Comparison of ENCODE assay signal across 19 cellular contexts in the genomic region with DNA sequence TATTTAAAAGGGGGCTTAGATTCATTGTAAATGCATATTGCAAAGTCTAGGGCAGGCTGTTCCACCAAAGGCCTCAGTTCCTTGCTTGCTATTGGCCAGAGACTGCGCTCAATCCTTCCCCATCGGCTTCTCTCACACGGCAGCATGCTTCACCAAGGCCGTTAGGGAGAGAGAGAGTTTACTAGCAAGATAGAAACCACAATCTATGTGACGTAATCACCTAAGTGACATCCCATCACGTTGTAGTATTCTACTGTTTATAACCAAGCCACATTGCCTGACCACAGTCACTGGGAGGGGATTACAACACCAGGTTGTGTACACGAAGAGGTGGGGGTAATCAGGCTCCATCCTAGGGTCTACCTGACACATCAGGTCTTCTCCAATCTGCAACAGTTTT.
"Had no signal": no experiment of that assay in that cellular context is flagged by ENCODE, and none has a peak within 500 bp of the region (broad histone marks: within the 10 kb centered on the region; RNA-seq: fewer than 3 reads in every experiment).

No MANE protein-coding gene starts in this region.

- DNase-seq: effector CD4-positive, alpha-beta T cell; endodermal cell; erythroblast; foreskin keratinocyte; head of caudate nucleus; hippocampal formation; left colon; mesendoderm; naive B cell; retina; spleen; stimulated activated CD4-positive, alpha-beta T cell treated with anti-CD3 and anti-CD28 coated beads, Interleukin-15, amount 100 ng/mL, for 24 hours; stimulated activated CD4-positive, alpha-beta T cell treated with anti-CD3 and anti-CD28 coated beads, Interleukin-1b, Interleukin-23, amount 100 ng/mL, for 48 hours; stimulated activated CD4-positive, alpha-beta T cell treated with anti-CD3 and anti-CD28 coated beads, Interleukin-4, amount 100 ng/mL, for 4 hours; stimulated activated naive B cell treated with anti-CD40 and anti-IgM and Interleukin-4, amounts not matched to agents 10 μg/mL and 1 μg/mL and 100 μg/mL, for 72 hours; stimulated activated naive CD8-positive, alpha-beta T cell treated with anti-CD3 and anti-CD28 coated beads, Interleukin-15, amount 100 ng/mL, for 72 hours; testis; upper lobe of right lung had no signal

- ATAC-seq: foreskin keratinocyte; left colon; sciatic nerve; stimulated activated naive B cell treated with anti-CD40 and anti-IgM and Interleukin-4, amounts not matched to agents 10 μg/mL and 1 μg/mL and 100 μg/mL, for 72 hours; stimulated activated naive CD8-positive, alpha-beta T cell treated with anti-CD3 and anti-CD28 coated beads, Interleukin-15, amount 100 ng/mL, for 72 hours; upper lobe of right lung had no signal
